ENCODE assay signal across 1 cellular context in the genomic region with DNA sequence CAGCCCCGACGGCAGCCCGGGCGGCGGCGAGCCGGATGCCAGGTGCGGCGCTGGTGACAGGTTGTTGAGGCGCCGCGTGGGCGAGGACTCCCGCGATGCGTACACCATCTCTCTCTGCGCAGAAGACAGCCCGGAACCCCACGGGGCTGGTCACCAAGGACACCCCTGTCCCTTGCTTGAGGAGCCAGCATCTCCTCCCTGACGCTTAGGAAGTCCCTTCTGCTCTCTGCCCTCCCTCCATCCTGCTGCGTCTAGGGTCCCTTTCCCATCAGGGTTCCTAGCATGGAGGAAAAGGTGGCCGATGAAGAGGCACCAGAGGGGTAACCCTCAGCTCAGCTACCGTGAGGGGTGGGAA.
TF ChIP-seq lines count a peak whose summit lies in the region.

No MANE protein-coding gene starts in this region.

TF ChIP-seq in H1, 55 proteins besides CTCF, POLR2A, EP300 and RAD21:
- TF ChIP-seq HDAC6 (IDR thresholded peaks at IDR 0.05; ENCODE audit: low read depth, low read length) (no peak), EZH2 (IDR thresholded peaks at IDR 0.05; ENCODE audit: low read depth, low read length, severe bottlenecking) (peak; percentile 63), BRCA1 (IDR thresholded peaks at IDR 0.05; ENCODE audit: low read depth, low read length) (no peak), CREB1 (IDR thresholded peaks at IDR 0.05) (no peak), KDM1A (IDR thresholded peaks at IDR 0.05; ENCODE audit: borderline replicate concordance, low read length) (peak; percentile 58; the same call in 1 of the 2 replicates), SUZ12 (IDR thresholded peaks at IDR 0.05; ENCODE audit: low read length) (peak; percentile 85; the same call in 1 of the 2 replicates)
